In the genomic region with DNA sequence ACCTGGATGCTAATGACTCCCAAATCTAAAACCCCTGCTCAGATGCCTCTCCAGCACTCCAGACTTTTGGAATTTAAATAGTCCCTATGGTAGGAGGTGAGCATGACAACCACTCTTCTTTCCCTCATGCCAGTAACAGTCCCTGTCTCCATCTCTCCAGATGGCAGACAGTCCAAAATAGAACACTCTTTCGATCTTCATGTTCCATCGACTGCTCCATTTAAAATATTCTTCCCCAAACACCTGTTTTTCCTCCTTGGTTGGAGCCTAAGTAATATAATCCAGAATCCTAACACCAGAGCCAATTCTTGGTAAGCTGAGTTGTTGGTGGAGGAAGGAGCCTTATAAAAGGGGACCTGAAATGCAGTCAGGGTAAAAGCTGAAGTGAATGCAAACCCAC, we compare ENCODE assay signal across 8 cellular contexts.
"Had no signal": no experiment of that assay in that cellular context is flagged by ENCODE, and none has a peak within 500 bp of the region (broad histone marks: within the 10 kb centered on the region; RNA-seq: fewer than 3 reads in every experiment).

No MANE protein-coding gene starts in this region.

- H3K4me3 ChIP-seq: GM23248 had no signal

- H3K4me1 Mint-ChIP-seq: IgD-negative memory B cell had no signal

- H3K27me3 Mint-ChIP-seq: IgD-negative memory B cell had no signal

- H3K36me3 Mint-ChIP-seq: IgD-negative memory B cell had no signal

- H3K27ac Mint-ChIP-seq: IgD-negative memory B cell had no signal

- ATAC-seq: HepG2 had no signal

- H3K9me3 Mint-ChIP-seq: H9 had no signal

- H3K4me3 Mint-ChIP-seq: H9, IgD-negative memory B cell had no signal

- H3K27ac ChIP-seq: GM23248, HL-60 had no signal

- DNase-seq: GM23248, GOT3, H9, HCEC 1CT, KBM-7 had no signal
